Comparison of ENCODE assay signal across 1 cellular context in genomic region chr15:34650177-34650576, GRCh38.
TF ChIP-seq lines count a peak whose summit lies in the region.

No MANE protein-coding gene starts in this region.

TF ChIP-seq in K562, 482 proteins besides CTCF, POLR2A, EP300 and RAD21 (continued from another document and continues in another):
- no peak for TF ChIP-seq ZBTB49 (CRISPR knock-in tag; IDR thresholded peaks at IDR 0.05; ENCODE audit: borderline replicate concordance)
- no peak for TF ChIP-seq ZNF184 (CRISPR knock-in tag; IDR thresholded peaks at IDR 0.05)
- no peak for TF ChIP-seq ATF7 (IDR thresholded peaks at IDR 0.05)
- TF ChIP-seq ZNF586 (CRISPR knock-in tag; conservative IDR thresholded peaks at IDR 0.05) = no peak
- no peak for TF ChIP-seq TGIF2 (CRISPR knock-in tag; IDR thresholded peaks at IDR 0.05)
- no peak for TF ChIP-seq ZNF324 (CRISPR knock-in tag; IDR thresholded peaks at IDR 0.05)
- no peak for TF ChIP-seq ZKSCAN1 (IDR thresholded peaks at IDR 0.05; ENCODE audit: low read depth, low read length)
- TF ChIP-seq TCF3 (CRISPR knock-in tag; IDR thresholded peaks at IDR 0.05) = no peak
- TF ChIP-seq, protein P1, sequence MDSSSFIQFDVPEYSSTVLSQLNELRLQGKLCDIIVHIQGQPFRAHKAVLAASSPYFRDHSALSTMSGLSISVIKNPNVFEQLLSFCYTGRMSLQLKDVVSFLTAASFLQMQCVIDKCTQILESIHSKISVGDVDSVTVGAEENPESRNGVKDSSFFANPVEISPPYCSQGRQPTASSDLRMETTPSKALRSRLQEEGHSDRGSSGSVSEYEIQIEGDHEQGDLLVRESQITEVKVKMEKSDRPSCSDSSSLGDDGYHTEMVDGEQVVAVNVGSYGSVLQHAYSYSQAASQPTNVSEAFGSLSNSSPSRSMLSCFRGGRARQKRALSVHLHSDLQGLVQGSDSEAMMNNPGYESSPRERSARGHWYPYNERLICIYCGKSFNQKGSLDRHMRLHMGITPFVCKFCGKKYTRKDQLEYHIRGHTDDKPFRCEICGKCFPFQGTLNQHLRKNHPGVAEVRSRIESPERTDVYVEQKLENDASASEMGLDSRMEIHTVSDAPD (CRISPR knock-in tag; IDR thresholded peaks at IDR 0.05) = no peak
- no peak for TF ChIP-seq ZFP91 (CRISPR knock-in tag; IDR thresholded peaks at IDR 0.05)
- no peak for TF ChIP-seq DACH1 (IDR thresholded peaks at IDR 0.05; ENCODE audit: partially characterized antibody)
- no peak for TF ChIP-seq TAF7 (tag; IDR thresholded peaks at IDR 0.05)
- no peak for TF ChIP-seq NR3C1 (CRISPR knock-in tag; IDR thresholded peaks at IDR 0.05)
- TF ChIP-seq IRF9 (tag; IDR thresholded peaks at IDR 0.05) = no peak
- no peak for TF ChIP-seq GTF2A2 (tag; IDR thresholded peaks at IDR 0.05)
- TF ChIP-seq ZNF121 (CRISPR knock-in tag; conservative IDR thresholded peaks at IDR 0.05) = no peak
- TF ChIP-seq ZBTB8A (IDR thresholded peaks at IDR 0.05; ENCODE audit: partially characterized antibody) = no peak
- no peak for TF ChIP-seq FOXM1 (IDR thresholded peaks at IDR 0.05; ENCODE audit: low read depth)
- TF ChIP-seq FOXM1 (CRISPR knock-in tag; IDR thresholded peaks at IDR 0.05; ENCODE audit: low read depth) = no peak
- TF ChIP-seq THAP12 (CRISPR knock-in tag; IDR thresholded peaks at IDR 0.05) = no peak
- no peak for TF ChIP-seq CBX2 (IDR thresholded peaks at IDR 0.05; ENCODE audit: insufficient read depth, low read length, poor library complexity, severe bottlenecking)
- TF ChIP-seq ZBTB2 (IDR thresholded peaks at IDR 0.05) = no peak
- TF ChIP-seq SMAD2 (IDR thresholded peaks at IDR 0.05; ENCODE audit: low read depth, low read length) = no peak
- peak; percentile 54 for TF ChIP-seq MEIS2 (IDR thresholded peaks at IDR 0.05; ENCODE audit: partially characterized antibody)
- TF ChIP-seq SNRNP70 (optimal IDR thresholded peaks at IDR 0.05; ENCODE audit: low read depth, low read length) = no peak
- no peak for TF ChIP-seq TCF7L2 (IDR thresholded peaks at IDR 0.05; ENCODE audit: low read depth, low read length)
- no peak for TF ChIP-seq CEBPB (tag; IDR thresholded peaks at IDR 0.05)
- TF ChIP-seq GTF2F1 (IDR thresholded peaks at IDR 0.05; ENCODE audit: low read depth, low read length) = no peak
- TF ChIP-seq ARID1B (IDR thresholded peaks at IDR 0.05) = peak; percentile 18; the same call in 1 of the 2 replicates
- TF ChIP-seq RBFOX2 (IDR thresholded peaks at IDR 0.05; ENCODE audit: low read depth, low read length) = no peak
- TF ChIP-seq HDAC2 (IDR thresholded peaks at IDR 0.05) = no peak
- no peak for TF ChIP-seq PHB (CRISPR knock-in tag; IDR thresholded peaks at IDR 0.05)
- no peak for TF ChIP-seq IFI16 (CRISPR knock-in tag; IDR thresholded peaks at IDR 0.05)
- no peak for TF ChIP-seq ZBTB5 (IDR thresholded peaks at IDR 0.05)
- no peak for TF ChIP-seq POLR2H (tag; IDR thresholded peaks at IDR 0.05; ENCODE audit: low read depth)
- TF ChIP-seq TEAD1 (CRISPR knock-in tag; IDR thresholded peaks at IDR 0.05) = no peak
- no peak for TF ChIP-seq BDP1 (IDR thresholded peaks at IDR 0.05; ENCODE audit: insufficient read depth, insufficient read length)
- no peak for TF ChIP-seq ZNF175 (CRISPR knock-in tag; IDR thresholded peaks at IDR 0.05; ENCODE audit: low read depth)
- TF ChIP-seq, protein P2, sequence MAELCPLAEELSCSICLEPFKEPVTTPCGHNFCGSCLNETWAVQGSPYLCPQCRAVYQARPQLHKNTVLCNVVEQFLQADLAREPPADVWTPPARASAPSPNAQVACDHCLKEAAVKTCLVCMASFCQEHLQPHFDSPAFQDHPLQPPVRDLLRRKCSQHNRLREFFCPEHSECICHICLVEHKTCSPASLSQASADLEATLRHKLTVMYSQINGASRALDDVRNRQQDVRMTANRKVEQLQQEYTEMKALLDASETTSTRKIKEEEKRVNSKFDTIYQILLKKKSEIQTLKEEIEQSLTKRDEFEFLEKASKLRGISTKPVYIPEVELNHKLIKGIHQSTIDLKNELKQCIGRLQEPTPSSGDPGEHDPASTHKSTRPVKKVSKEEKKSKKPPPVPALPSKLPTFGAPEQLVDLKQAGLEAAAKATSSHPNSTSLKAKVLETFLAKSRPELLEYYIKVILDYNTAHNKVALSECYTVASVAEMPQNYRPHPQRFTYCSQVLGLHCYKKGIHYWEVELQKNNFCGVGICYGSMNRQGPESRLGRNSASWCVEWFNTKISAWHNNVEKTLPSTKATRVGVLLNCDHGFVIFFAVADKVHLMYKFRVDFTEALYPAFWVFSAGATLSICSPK (IDR thresholded peaks at IDR 0.05; ENCODE audit: borderline replicate concordance) = no peak
- no peak for TF ChIP-seq KAT2B (IDR thresholded peaks at IDR 0.05; ENCODE audit: low read depth, low read length)
- TF ChIP-seq, protein P3, sequence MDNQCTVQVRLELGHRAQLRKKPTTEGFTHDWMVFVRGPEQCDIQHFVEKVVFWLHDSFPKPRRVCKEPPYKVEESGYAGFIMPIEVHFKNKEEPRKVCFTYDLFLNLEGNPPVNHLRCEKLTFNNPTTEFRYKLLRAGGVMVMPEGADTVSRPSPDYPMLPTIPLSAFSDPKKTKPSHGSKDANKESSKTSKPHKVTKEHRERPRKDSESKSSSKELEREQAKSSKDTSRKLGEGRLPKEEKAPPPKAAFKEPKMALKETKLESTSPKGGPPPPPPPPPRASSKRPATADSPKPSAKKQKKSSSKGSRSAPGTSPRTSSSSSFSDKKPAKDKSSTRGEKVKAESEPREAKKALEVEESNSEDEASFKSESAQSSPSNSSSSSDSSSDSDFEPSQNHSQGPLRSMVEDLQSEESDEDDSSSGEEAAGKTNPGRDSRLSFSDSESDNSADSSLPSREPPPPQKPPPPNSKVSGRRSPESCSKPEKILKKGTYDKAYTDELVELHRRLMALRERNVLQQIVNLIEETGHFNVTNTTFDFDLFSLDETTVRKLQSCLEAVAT (IDR thresholded peaks at IDR 0.05) = no peak
- no peak for TF ChIP-seq CEBPG (CRISPR knock-in tag; IDR thresholded peaks at IDR 0.05)
- TF ChIP-seq CEBPG (tag; conservative IDR thresholded peaks at IDR 0.05 in 1 of 2, IDR thresholded peaks at IDR 0.05 in 1 of 2) = 0 out of 4 replicates have a peak, but pooled peaks of 1 of the 2 experiments have one; percentile 10
- TF ChIP-seq CHD4 (IDR thresholded peaks at IDR 0.05; ENCODE audit: insufficient read depth, insufficient replicate concordance, low read depth, low read length, poor library complexity, severe bottlenecking) = no peak
- TF ChIP-seq PRPF4 (IDR thresholded peaks at IDR 0.05; ENCODE audit: insufficient read depth, low read depth, low read length, poor library complexity, severe bottlenecking) = no peak
- no peak for TF ChIP-seq ZKSCAN8 (CRISPR knock-in tag; IDR thresholded peaks at IDR 0.05)
- TF ChIP-seq CBFA2T3 (IDR thresholded peaks at IDR 0.05) = peak; percentile 15
- TF ChIP-seq XRCC5 (IDR thresholded peaks at IDR 0.05; ENCODE audit: low read depth, low read length) = no peak
- TF ChIP-seq, protein P4, sequence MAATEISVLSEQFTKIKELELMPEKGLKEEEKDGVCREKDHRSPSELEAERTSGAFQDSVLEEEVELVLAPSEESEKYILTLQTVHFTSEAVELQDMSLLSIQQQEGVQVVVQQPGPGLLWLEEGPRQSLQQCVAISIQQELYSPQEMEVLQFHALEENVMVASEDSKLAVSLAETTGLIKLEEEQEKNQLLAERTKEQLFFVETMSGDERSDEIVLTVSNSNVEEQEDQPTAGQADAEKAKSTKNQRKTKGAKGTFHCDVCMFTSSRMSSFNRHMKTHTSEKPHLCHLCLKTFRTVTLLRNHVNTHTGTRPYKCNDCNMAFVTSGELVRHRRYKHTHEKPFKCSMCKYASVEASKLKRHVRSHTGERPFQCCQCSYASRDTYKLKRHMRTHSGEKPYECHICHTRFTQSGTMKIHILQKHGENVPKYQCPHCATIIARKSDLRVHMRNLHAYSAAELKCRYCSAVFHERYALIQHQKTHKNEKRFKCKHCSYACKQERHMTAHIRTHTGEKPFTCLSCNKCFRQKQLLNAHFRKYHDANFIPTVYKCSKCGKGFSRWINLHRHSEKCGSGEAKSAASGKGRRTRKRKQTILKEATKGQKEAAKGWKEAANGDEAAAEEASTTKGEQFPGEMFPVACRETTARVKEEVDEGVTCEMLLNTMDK (IDR thresholded peaks at IDR 0.05; ENCODE audit: borderline replicate concordance, insufficient read depth, low read depth, low read length, poor library complexity, severe bottlenecking) = no peak
- TF ChIP-seq ZNF740 (CRISPR knock-in tag; IDR thresholded peaks at IDR 0.05) = no peak
- no peak for TF ChIP-seq ZNF740 (tag; IDR thresholded peaks at IDR 0.05)
